5 cellular contexts compared by ENCODE assay signal in the genomic region with DNA sequence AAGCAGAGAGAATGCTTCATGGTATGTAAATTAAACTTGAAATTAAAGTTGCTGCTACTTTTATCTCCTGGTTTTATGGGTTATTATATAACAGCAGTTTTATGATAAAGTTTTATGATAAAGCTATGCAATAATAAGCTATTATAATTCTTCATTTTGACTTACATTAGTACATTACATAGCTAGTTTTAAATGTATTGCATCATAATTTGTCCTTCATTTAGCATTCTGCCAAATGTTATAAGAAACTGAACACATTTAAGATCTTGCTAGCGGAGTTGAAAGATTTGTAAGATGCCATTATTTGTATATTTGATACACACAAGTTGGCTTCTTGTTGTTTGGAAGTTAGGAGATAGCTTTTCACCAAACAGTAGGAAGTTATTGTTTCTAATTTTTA.
"Had no signal": no experiment of that assay in that cellular context is flagged by ENCODE, and none has a peak within 500 bp of the region (broad histone marks: within the 10 kb centered on the region; RNA-seq: fewer than 3 reads in every experiment).

No MANE protein-coding gene starts in this region.

- DNase-seq: KBM-7, KG1 had no signal

- FAIRE-seq: HTR-8/SVneo had no signal

- H3K27ac ChIP-seq: HL-60, KMS-11 had no signal

- H3K9ac ChIP-seq: KMS-11 had no signal

- H3K4me2 ChIP-seq: KMS-11 had no signal
